In the genomic region with DNA sequence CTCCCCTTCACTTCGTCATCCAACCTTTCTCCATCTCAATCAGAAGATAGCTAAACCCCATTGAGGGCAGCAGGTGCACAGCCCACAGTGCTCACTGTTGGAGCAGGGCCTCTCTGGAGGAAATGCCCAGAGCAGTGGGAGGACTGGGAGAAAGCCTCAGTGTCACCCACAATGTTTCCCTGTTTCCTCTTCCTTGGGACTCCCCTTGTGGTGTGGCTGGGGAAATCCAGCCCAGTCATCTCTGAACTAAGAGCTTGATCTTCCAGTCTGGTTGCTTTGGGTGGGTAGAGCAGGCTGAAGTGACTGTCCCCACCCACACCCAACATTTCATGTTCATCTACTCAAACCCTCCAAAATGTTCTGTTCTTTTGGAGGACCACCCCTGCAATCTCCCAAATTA, we compare ENCODE assay signal across 8 cellular contexts. TPM values are rescaled to one million over a fixed set of nuclear protein-coding genes. Genes with fewer than 3 reads are reported as not detected.
DNase-seq lines count a peak whose midpoint lies in the region; ATAC-seq and TF ChIP-seq lines count a peak whose summit lies in the region.

No MANE protein-coding gene starts in this region.

- no TSS peak for BruUV-seq in PC-9 (replicated peaks; lab: Mats Ljungman, UMichigan)

- CTCF ChIA-PET in PC-9 (lab: Charles Lee) = no interaction called here

- H3K4me1 ChIP-seq in PC-9 (replicated peaks; ENCODE audit: insufficient read depth) = 0 out of 2 replicates have a peak, but pooled peaks cover 6% of the 10 kb centered on the region
- H3K4me1 ChIP-seq in SJCRH30 = no peaks in the 10 kb centered on the region
- peaks cover 0 to 12% (median 0%) of the 10 kb centered on the region in 4 donors for H3K4me1 ChIP-seq in right lobe of liver

- peak; percentile 52 for ATAC-seq in GM21723 (IDR thresholded peaks at IDR 0.05; ENCODE audit: unreplicated experiment)
- no peak for ATAC-seq in right lobe of liver

- intact Hi-C loops in PC-9 (cut with micrococcal nuclease; ENCODE audit: unreplicated experiment) = loop anchor here (5.0 to 10.0 kb wide), 2 partner anchors 267 to 360 kb away; a partner anchor contains a TSS
- intact Hi-C loops in right lobe of liver (cut with DNase I) = no loop called here

- TF ChIP-seq CTCF in GM10266 (IDR thresholded peaks at IDR 0.05; ENCODE audit: control insufficient read depth, insufficient read depth, low read depth, missing control alignments) (no peak), PC-9 (conservative IDR thresholded peaks at IDR 0.05) (peak; percentile 35; the same call in 1 of the 2 replicates), fibroblast of pulmonary artery (IDR thresholded peaks at IDR 0.05; ENCODE audit: low read length, missing control alignments) (peak; percentile 5), right lobe of liver (IDR thresholded peaks at IDR 0.05) (no peak)

- H3K27me3 ChIP-seq in PC-9 (ENCODE audit: insufficient read depth, low read depth) (no peaks in the 10 kb centered on the region), SJCRH30 (no peaks in the 10 kb centered on the region), right lobe of liver (no peaks in the 10 kb centered on the region)

- H3K4me2 ChIP-seq in PC-9 = no peak overlapping the region

- peak; percentile 61 for DNase-seq in GM10266 (ENCODE audit: extremely low spot score)
- DNase-seq in PC-9 = peak in 1 of 2 experiments; percentile 5
- no peak for DNase-seq in fibroblast of pulmonary artery (ENCODE audit: low read depth)
- no peak for DNase-seq in cerebellum (ENCODE audit: low spot score)
- DNase-seq in SJCRH30 = no peak
- no peak for DNase-seq in NAMALWA (ENCODE audit: low spot score)
- DNase-seq in right lobe of liver = no peak

- no peaks in the 10 kb centered on the region for H3K79me2 ChIP-seq in PC-9 (ENCODE audit: low read depth)

- H3K4me3 ChIP-seq in PC-9 (no peak overlapping the region), fibroblast of pulmonary artery (replicated peaks; ENCODE audit: low read depth, low read length) (no peak overlapping the region), SJCRH30 (no peak overlapping the region), right lobe of liver (no peak overlapping the region)

- H3K9me3 ChIP-seq in PC-9 (ENCODE audit: insufficient read depth, low read depth) (no peaks in the 10 kb centered on the region), SJCRH30 (replicated peaks) (no peaks in the 10 kb centered on the region; the same call in 1 of the 2 replicates), right lobe of liver (no peaks in the 10 kb centered on the region)

- WGBS in right lobe of liver (ENCODE audit: insufficient coverage, low coverage, low lambda C conversion rate, missing lambda C conversion rate) = 79% methylated on average over 1 of the region's 1 CpG

- H2AFZ ChIP-seq in PC-9 = no peak overlapping the region

- 0 out of 2 replicates have a peak, but pooled peaks cover 4% of the 10 kb centered on the region for H3F3A ChIP-seq in PC-9 (ENCODE audit: insufficient read depth, low read depth)

- no peaks in the 10 kb centered on the region for H3K9me2 ChIP-seq in PC-9 (ENCODE audit: insufficient read depth)

- H4K20me1 ChIP-seq in PC-9 (ENCODE audit: insufficient read depth) = no peaks in the 10 kb centered on the region

- TF ChIP-seq POLR2A in right lobe of liver (IDR thresholded peaks at IDR 0.05) = no peak

- H3K27ac ChIP-seq in PC-9 (no peak overlapping the region), SJCRH30 (no peak overlapping the region), right lobe of liver (no peak overlapping the region)

- POLR2A ChIA-PET in PC-9 (lab: Charles Lee; ENCODE audit: unreplicated experiment) = interaction anchor here (0.7 kb wide), 1 partner anchor 1290 kb away, joined by 3 read pairs; no protein-coding TSS in a partner anchor

- no peaks in the 10 kb centered on the region for H3K36me3 ChIP-seq in PC-9 (ENCODE audit: low read depth)
- no peaks in the 10 kb centered on the region for H3K36me3 ChIP-seq in SJCRH30
- no peaks in the 10 kb centered on the region for H3K36me3 ChIP-seq in right lobe of liver

RNA-seq across cellular contexts. Expression of a gene that starts 29.8 kb away (rescaled TPM):
- total RNA-seq in PC-9 (2021) = 33.4 and 37.4 TPM in 2 replicates
- total RNA-seq in cerebellum = 34.3 TPM
- 51.8 and 59.6 TPM in 2 replicates for total RNA-seq in SJCRH30 (2014; rRNA removed; shearing (Covaris generic))
- 10 to 100 TPM in 1 of 6 experiments, 1 to 10 TPM in 5; 6.7 to 10.4 (median 8.9) TPM for total RNA-seq in right lobe of liver

Comparison
In these comparisons a context has a peak if more than half of its experiments do, and no peak if none do; other contexts are left out.
1. CTCF ChIP-seq: peak in PC-9 (single experiment) and fibroblast of pulmonary artery (single experiment); none in GM10266 (single experiment) and right lobe of liver (0 of 4).